19 cellular contexts compared by ENCODE assay signal in genomic region chr11:32034149-32034548, GRCh38. TPM values are rescaled to one million over a fixed set of nuclear protein-coding genes. Genes with fewer than 3 reads are reported as not detected.
DNase-seq lines count a peak whose midpoint lies in the region; FAIRE-seq and TF ChIP-seq lines count a peak whose summit lies in the region.
"Had no signal": no experiment of that assay in that cellular context is flagged by ENCODE, and none has a peak within 500 bp of the region (broad histone marks: within the 10 kb centered on the region; RNA-seq: fewer than 3 reads in every experiment).

No MANE protein-coding gene starts in this region.

- no peaks in the 10 kb centered on the region for H3K9me3 ChIP-seq in astrocyte (ENCODE audit: insufficient read depth, low read depth, low read length)

- TF ChIP-seq CTCF in astrocyte (IDR thresholded peaks at IDR 0.05; ENCODE audit: insufficient read depth, low read depth, low read length): no peak

- peak overlapping the region; percentile 59 for H3K9ac ChIP-seq in astrocyte (ENCODE audit: low read length)
- H3K9ac ChIP-seq: parathyroid adenoma had no signal

- H3K36me3 ChIP-seq in astrocyte (ENCODE audit: insufficient read depth, low read length): no peaks in the 10 kb centered on the region

- peaks cover 2% of the 10 kb centered on the region for H3K27me3 Mint-ChIP-seq in astrocyte (ENCODE audit: low read depth, unreplicated experiment)

- DNase-seq in AG08395 (ENCODE audit: low spot score) (peak; percentile 89), HCEC 1CT (peak; percentile 97), astrocyte (ENCODE audit: low read depth) (peak; percentile 100), iris pigment epithelial cell (ENCODE audit: low read depth) (peak; percentile 99), NCI-H2196 (lab: John Stamatoyannopoulos, UW; ENCODE audit: unreplicated experiment) (no peak), NCI-H2227 treated with DMSO at 0.1 percent for 48 hours (lab: John Stamatoyannopoulos, UW) (no peak), GDM1 (lab: John Stamatoyannopoulos, UW) (no peak)
- no peak for DNase-seq in activated CD4-positive, alpha-beta T cell treated with anti-CD3 and anti-CD28 coated beads for 48 hours
- DNase-seq: activated naive CD4-positive, alpha-beta T cell treated with Interleukin-2 at 50 U/mL for 16 hours; caudate nucleus; DMS79 treated with DMSO at 0.1 percent for 48 hours; NCI-H2081; NCI-H82; stimulated activated naive CD4-positive, alpha-beta T cell had no signal

- no peaks in the 10 kb centered on the region for H3K79me2 ChIP-seq in astrocyte (ENCODE audit: insufficient read depth, low read length)
- H3K79me2 ChIP-seq: parathyroid adenoma had no signal

- no peaks in the 10 kb centered on the region for H3K36me3 Mint-ChIP-seq in astrocyte (ENCODE audit: low read depth, unreplicated experiment)

- peak overlapping the region; percentile 98 for H3K27ac Mint-ChIP-seq in astrocyte (ENCODE audit: unreplicated experiment)

- H3K27me3 ChIP-seq in astrocyte (ENCODE audit: insufficient read depth, low read length): no peaks in the 10 kb centered on the region

- FAIRE-seq in astrocyte (lab: Jason Lieb, UNC): peak; percentile 100
- FAIRE-seq: GM12891, keratinocyte had no signal

- peak overlapping the region; percentile 14 for H3K4me3 Mint-ChIP-seq in astrocyte (ENCODE audit: unreplicated experiment)

- H2AFZ ChIP-seq in astrocyte (ENCODE audit: low read depth, low read length): no peak overlapping the region
- H2AFZ ChIP-seq: parathyroid adenoma had no signal

- H4K20me1 ChIP-seq in astrocyte (ENCODE audit: insufficient read depth, low read length): no peaks in the 10 kb centered on the region

- H3K4me3 ChIP-seq in astrocyte (ENCODE audit: insufficient read depth, low read depth, low read length): no peak overlapping the region
- H3K4me3 ChIP-seq: smooth muscle cell had no signal

- peaks cover 12% of the 10 kb centered on the region for H3K4me1 ChIP-seq in astrocyte (ENCODE audit: insufficient read depth, low read length)
- H3K4me1 ChIP-seq: parathyroid adenoma had no signal

- no peaks in the 10 kb centered on the region for H3K9me3 Mint-ChIP-seq in astrocyte (ENCODE audit: unreplicated experiment)

- peak overlapping the region; percentile 78 for H3K27ac ChIP-seq in astrocyte (ENCODE audit: low read depth, low read length)
- H3K27ac ChIP-seq: C4-2B, parathyroid adenoma had no signal

- peaks cover 30% of the 10 kb centered on the region for H3K4me1 Mint-ChIP-seq in astrocyte (ENCODE audit: low read depth, unreplicated experiment)

- peak overlapping the region; percentile 66 for H3K4me2 ChIP-seq in astrocyte (ENCODE audit: low read length)

RNA-seq across cellular contexts. Expression of gene RCN1, which starts 56.7 kb away (rescaled TPM):
- 545 and 565 TPM in 2 replicates for total RNA-seq in astrocyte

Comparison
In these comparisons a context has a peak if more than half of its experiments do, and no peak if none do; other contexts are left out.
1. DNase-seq: peak in AG08395 (single experiment), HCEC 1CT (single experiment), astrocyte (single experiment) and iris pigment epithelial cell (single experiment); none in NCI-H2196 (single experiment), NCI-H2227 treated with DMSO at 0.1 percent for 48 hours (single experiment), activated CD4-positive, alpha-beta T cell treated with anti-CD3 and anti-CD28 coated beads for 48 hours (single experiment) and GDM1 (single experiment).